1 cellular context compared by ENCODE assay signal in the genomic region with DNA sequence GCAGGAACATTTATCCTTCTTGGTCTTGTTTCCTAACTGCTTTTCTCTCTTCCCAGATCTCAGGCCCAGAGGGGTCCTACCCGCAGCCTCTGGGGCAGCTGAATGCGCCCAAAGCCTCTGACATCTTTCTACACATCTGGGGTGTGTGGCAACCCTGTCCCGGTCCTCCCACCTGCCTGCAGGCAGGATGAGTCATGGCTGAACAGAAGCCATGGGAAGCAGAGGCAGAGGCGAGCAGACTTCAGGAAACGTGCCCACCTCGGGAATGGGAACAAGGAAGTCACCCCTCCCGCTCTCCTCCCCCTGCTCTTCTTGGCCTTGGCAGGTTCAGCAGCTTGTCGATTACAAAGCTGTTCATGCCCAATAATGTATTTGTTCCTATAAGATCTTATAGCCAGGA.
TF ChIP-seq lines count a peak whose summit lies in the region.

No MANE protein-coding gene starts in this region.

TF ChIP-seq in HCT116, 20 proteins besides CTCF, POLR2A, EP300 and RAD21 (continued from another document):
- TF ChIP-seq, protein P1, sequence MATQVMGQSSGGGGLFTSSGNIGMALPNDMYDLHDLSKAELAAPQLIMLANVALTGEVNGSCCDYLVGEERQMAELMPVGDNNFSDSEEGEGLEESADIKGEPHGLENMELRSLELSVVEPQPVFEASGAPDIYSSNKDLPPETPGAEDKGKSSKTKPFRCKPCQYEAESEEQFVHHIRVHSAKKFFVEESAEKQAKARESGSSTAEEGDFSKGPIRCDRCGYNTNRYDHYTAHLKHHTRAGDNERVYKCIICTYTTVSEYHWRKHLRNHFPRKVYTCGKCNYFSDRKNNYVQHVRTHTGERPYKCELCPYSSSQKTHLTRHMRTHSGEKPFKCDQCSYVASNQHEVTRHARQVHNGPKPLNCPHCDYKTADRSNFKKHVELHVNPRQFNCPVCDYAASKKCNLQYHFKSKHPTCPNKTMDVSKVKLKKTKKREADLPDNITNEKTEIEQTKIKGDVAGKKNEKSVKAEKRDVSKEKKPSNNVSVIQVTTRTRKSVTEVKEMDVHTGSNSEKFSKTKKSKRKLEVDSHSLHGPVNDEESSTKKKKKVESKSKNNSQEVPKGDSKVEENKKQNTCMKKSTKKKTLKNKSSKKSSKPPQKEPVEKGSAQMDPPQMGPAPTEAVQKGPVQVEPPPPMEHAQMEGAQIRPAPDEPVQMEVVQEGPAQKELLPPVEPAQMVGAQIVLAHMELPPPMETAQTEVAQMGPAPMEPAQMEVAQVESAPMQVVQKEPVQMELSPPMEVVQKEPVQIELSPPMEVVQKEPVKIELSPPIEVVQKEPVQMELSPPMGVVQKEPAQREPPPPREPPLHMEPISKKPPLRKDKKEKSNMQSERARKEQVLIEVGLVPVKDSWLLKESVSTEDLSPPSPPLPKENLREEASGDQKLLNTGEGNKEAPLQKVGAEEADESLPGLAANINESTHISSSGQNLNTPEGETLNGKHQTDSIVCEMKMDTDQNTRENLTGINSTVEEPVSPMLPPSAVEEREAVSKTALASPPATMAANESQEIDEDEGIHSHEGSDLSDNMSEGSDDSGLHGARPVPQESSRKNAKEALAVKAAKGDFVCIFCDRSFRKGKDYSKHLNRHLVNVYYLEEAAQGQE (IDR thresholded peaks at IDR 0.05; ENCODE audit: low read depth) = no peak
- TF ChIP-seq, protein P2, sequence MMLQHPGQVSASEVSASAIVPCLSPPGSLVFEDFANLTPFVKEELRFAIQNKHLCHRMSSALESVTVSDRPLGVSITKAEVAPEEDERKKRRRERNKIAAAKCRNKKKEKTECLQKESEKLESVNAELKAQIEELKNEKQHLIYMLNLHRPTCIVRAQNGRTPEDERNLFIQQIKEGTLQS (IDR thresholded peaks at IDR 0.05) = no peak
- TF ChIP-seq POLR2AphosphoS5 (IDR thresholded peaks at IDR 0.05; ENCODE audit: low read depth, low read length) = no peak
- no peak; the same call in 1 of the 2 replicates for TF ChIP-seq ELF1 (IDR thresholded peaks at IDR 0.05; ENCODE audit: borderline replicate concordance, low read depth)
- peak; percentile 37; the same call in 1 of the 2 replicates for TF ChIP-seq EGR1 (IDR thresholded peaks at IDR 0.05; ENCODE audit: low read depth)
- peak; percentile 69; the same call in 1 of the 2 replicates for TF ChIP-seq JUND (IDR thresholded peaks at IDR 0.05)
